Comparison of ENCODE assay signal across 8 cellular contexts in the genomic region with DNA sequence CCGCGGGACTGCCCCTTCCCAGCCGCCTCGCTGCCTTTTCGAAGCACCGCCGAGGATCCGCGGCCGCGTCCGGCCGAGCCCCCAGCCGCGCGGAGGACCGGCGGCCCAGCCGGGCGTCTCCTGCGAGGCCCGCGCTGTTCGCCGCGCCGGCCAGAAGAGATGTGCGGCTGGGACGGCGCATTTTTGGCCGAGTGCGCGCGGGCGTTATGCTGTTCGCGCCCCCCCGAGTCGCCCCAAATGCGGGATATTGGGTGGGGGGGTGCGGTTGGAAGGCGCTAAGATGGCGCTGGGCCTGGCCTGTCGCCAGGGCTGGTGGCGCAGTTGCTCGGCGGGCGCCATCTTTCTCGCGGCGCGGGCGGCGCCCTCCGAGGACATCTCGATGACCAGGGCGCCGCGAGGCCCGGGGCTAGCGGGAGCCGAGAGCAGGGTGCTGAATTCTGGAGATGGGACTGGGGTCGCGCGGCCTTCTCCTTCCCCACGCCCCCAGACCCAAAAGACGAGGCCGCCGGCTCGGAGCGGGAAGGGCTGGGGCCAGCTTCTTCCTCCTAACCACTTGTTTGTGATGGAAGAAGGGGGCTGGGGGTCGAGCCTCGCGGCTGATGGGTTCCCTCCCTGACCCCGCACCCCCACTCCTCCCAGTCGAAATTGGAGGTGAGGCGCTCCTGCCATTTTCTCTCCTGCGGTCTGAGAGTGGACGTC. TPM values are rescaled to one million over a fixed set of nuclear protein-coding genes. Genes with fewer than 3 reads are reported as not detected.
A peak's percentile ranks its signal among the peaks of the same experiment; 100 is the strongest.
DNase-seq lines count a peak whose midpoint lies in the region; ATAC-seq and TF ChIP-seq lines count a peak whose summit lies in the region.

No MANE protein-coding gene starts in this region.

- intact Hi-C loops in adrenal gland (cut with DNase I): no loop called here
- intact Hi-C loops in left ventricle myocardium superior (cut with micrococcal nuclease): no loop called here
- intact Hi-C loops in prostate gland (cut with DNase I): no loop called here

- H3K4me3 ChIP-seq in BE2C (ENCODE audit: low read depth, low read length) (peak overlapping the region; percentile 83), adrenal gland (peak overlapping the region; percentile 53 to 80 (median 68)), prostate gland (peak overlapping the region; percentile 67 to 98), urinary bladder (ENCODE audit: low read depth, low read length) (peak overlapping the region; percentile 95)

- peaks cover 9% of the 10 kb centered on the region for H3K36me3 ChIP-seq in BE2C
- H3K36me3 ChIP-seq in adrenal gland (replicated peaks in 1 of 2): no peaks in the 10 kb centered on the region
- H3K36me3 ChIP-seq in prostate gland: no peaks in the 10 kb centered on the region
- no peaks in the 10 kb centered on the region for H3K36me3 ChIP-seq in urinary bladder (ENCODE audit: insufficient read depth)

- no peak overlapping the region for H3K4me3 Mint-ChIP-seq in T-cell

- CTCF ChIA-PET in T-cell (lab: Charles Lee): interaction anchor here in 1 of 2 donors (0.5 to 2.9 kb wide), 5 partner anchors 8 to 1290 kb away, joined by 3 to 17 read pairs (median 4); a partner anchor contains a TSS

- POLR2A ChIA-PET in T-cell (lab: Charles Lee): interaction anchor here (0.5 to 7.3 kb wide), 19 partner anchors 8 to 921 kb away, joined by 3 to 133 read pairs (median 6); a partner anchor contains a TSS

- no peak overlapping the region for H3K27ac Mint-ChIP-seq in T-cell

- DNase-seq in BE2C (peak; percentile 83), GM19238 (ENCODE audit: insufficient read length, low spot score) (peak; percentile 50), LHCN-M2 (ENCODE audit: low read depth) (peak; percentile 65), T-cell (peak; percentile 64 to 87 (median 81)), adrenal gland (peak; percentile 72 to 84 (median 80)), left ventricle myocardium superior (peak; percentile 91), prostate gland (ENCODE audit: low spot score) (peak; percentile 68)

- H3K36me3 Mint-ChIP-seq in T-cell: peaks cover 6% of the 10 kb centered on the region

- peak; percentile 65 to 72 (median 70) for ATAC-seq in T-cell (replicated peaks in 1 of 4)
- ATAC-seq in left ventricle myocardium superior: peak; percentile 74

- peak in 1 of 2 donors; percentile 22 for TF ChIP-seq POLR2A in adrenal gland (IDR thresholded peaks at IDR 0.05)
- peak; percentile 15 for TF ChIP-seq POLR2A in prostate gland (IDR thresholded peaks at IDR 0.05)

- H3K27me3 ChIP-seq in BE2C: no peaks in the 10 kb centered on the region
- H3K27me3 ChIP-seq in adrenal gland: no peaks in the 10 kb centered on the region
- H3K27me3 ChIP-seq in prostate gland (replicated peaks; ENCODE audit: insufficient read depth): no peaks in the 10 kb centered on the region

- H3K27ac ChIP-seq in adrenal gland (peak overlapping the region; percentile 69 to 100 (median 99)), prostate gland (peak overlapping the region; percentile 98 to 100), urinary bladder (ENCODE audit: low read depth) (peak overlapping the region; percentile 100)

- H3K9me3 ChIP-seq in BE2C: no peaks in the 10 kb centered on the region
- H3K9me3 ChIP-seq in adrenal gland (replicated peaks in 1 of 3): no peaks in the 10 kb centered on the region
- no peaks in the 10 kb centered on the region for H3K9me3 ChIP-seq in prostate gland

- H3K4me1 Mint-ChIP-seq in T-cell: peaks cover 24 to 28% (median 27%) of the 10 kb centered on the region in 3 donors

- WGBS in adrenal gland, 4 donors: 0 to 2% (median 1%) methylated on average over 9 to 79 of the region's 79 CpGs
- under 1% methylated on average over 70 of the region's 79 CpGs for WGBS in prostate gland
- under 1% methylated on average over 79 of the region's 79 CpGs for WGBS in urinary bladder

- no peaks in the 10 kb centered on the region for H3K9me3 Mint-ChIP-seq in T-cell

- no peaks in the 10 kb centered on the region for H3K27me3 Mint-ChIP-seq in T-cell

- peaks cover 6% of the 10 kb centered on the region for H3K4me1 ChIP-seq in BE2C
- peaks cover 3 to 30% of the 10 kb centered on the region in 2 donors for H3K4me1 ChIP-seq in adrenal gland (replicated peaks in 1 of 2)
- no peaks in the 10 kb centered on the region for H3K4me1 ChIP-seq in prostate gland (replicated peaks)
- H3K4me1 ChIP-seq in urinary bladder (ENCODE audit: insufficient read depth): no peaks in the 10 kb centered on the region

- TF ChIP-seq CTCF in BE2C (IDR thresholded peaks at IDR 0.05; ENCODE audit: low read depth, low read length): no peak
- TF ChIP-seq CTCF in adrenal gland (IDR thresholded peaks at IDR 0.05): no peak
- TF ChIP-seq CTCF in prostate gland (IDR thresholded peaks at IDR 0.05): no peak

RNA-seq across cellular contexts. Expression of a gene that starts 1.5 kb away (rescaled TPM):
- polyA plus RNA-seq in BE2C (2012; ENCODE audit: insufficient read depth, insufficient read length, low read depth): 5.7 TPM
- total RNA-seq in LHCN-M2 (2014; rRNA removed) (4.5 and 6.1 TPM in 2 replicates), T-cell (10 to 100 TPM; 33.1 to 39.5 (median 33.6) TPM), adrenal gland (10 to 100 TPM in 4 of 8 donors, 1 to 10 TPM in 4; 7.6 to 16.1 (median 10.6) TPM), left ventricle myocardium superior (13.0 TPM), prostate gland (10 to 100 TPM; 21.0 to 26.2 TPM), urinary bladder (16.2 TPM)
- polyA plus RNA-seq in LHCN-M2 (2012): 2.2 TPM
- polyA plus RNA-seq in adrenal gland (1 to 10 TPM; 2.8 to 8.7 (median 4.1) TPM), urinary bladder (12.3 TPM)

RNA-seq across cellular contexts. Expression of a gene that starts 37.4 kb away (rescaled TPM):
- polyA plus RNA-seq in BE2C (2012; ENCODE audit: insufficient read depth, insufficient read length, low read depth): 134 TPM
- total RNA-seq in LHCN-M2 (2014; rRNA removed) (42.8 and 48.3 TPM in 2 replicates), T-cell (10 to 100 TPM; 56.5 to 74.8 (median 59.4) TPM), adrenal gland (10 to 100 TPM; 19.5 to 44.8 (median 28.0) TPM), left ventricle myocardium superior (10.6 TPM), prostate gland (10 to 100 TPM; 43.4 to 59.8 TPM), urinary bladder (31.4 TPM)
- polyA plus RNA-seq in LHCN-M2 (2012): 18.9 TPM
- polyA plus RNA-seq in adrenal gland (10 to 100 TPM; 15.7 to 33.1 (median 29.9) TPM), urinary bladder (29.8 TPM)

Comparison
In these comparisons a context has a peak if more than half of its experiments do, and no peak if none do; other contexts are left out.
1. Peak in every context shown above with its lines: DNase-seq, ATAC-seq, H3K4me3 ChIP-seq and H3K27ac ChIP-seq.